Comparison of ENCODE assay signal across 1 cellular context in genomic region chr4:183504064-183504929, GRCh38.
TF ChIP-seq lines count a peak whose summit lies in the region.

No MANE protein-coding gene starts in this region.

TF ChIP-seq in K562, 482 proteins besides CTCF, POLR2A, EP300 and RAD21 (continued from another document and continues in another):
- TF ChIP-seq ZNF639 (CRISPR knock-in tag; conservative IDR thresholded peaks at IDR 0.05 in 1 of 2, IDR thresholded peaks at IDR 0.05 in 1 of 2), result peak in 1 of 2 experiments; percentile 83; a peak in 2 of 4 replicates
- TF ChIP-seq, protein P1, sequence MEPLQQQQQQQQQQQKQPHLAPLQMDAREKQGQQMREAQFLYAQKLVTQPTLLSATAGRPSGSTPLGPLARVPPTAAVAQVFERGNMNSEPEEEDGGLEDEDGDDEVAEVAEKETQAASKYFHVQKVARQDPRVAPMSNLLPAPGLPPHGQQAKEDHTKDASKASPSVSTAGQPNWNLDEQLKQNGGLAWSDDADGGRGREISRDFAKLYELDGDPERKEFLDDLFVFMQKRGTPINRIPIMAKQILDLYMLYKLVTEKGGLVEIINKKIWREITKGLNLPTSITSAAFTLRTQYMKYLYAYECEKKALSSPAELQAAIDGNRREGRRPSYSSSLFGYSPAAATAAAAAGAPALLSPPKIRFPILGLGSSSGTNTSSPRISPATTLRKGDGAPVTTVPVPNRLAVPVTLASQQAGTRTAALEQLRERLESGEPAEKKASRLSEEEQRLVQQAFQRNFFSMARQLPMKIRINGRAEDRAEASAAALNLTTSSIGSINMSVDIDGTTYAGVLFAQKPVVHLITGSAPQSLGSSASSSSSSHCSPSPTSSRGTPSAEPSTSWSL (CRISPR knock-in tag; IDR thresholded peaks at IDR 0.05; ENCODE audit: borderline replicate concordance), result no peak
- no peak for TF ChIP-seq FOXA3 (CRISPR knock-in tag; conservative IDR thresholded peaks at IDR 0.05 in 1 of 2, IDR thresholded peaks at IDR 0.05 in 1 of 2)
- TF ChIP-seq ZNF561 (CRISPR knock-in tag; conservative IDR thresholded peaks at IDR 0.05), result no peak
- TF ChIP-seq ZNF140 (CRISPR knock-in tag; IDR thresholded peaks at IDR 0.05), result no peak
- 0 out of 2 replicates have a peak, but pooled peaks have one; percentile 5 for TF ChIP-seq CBFA2T3 (IDR thresholded peaks at IDR 0.05)
- TF ChIP-seq, protein P2, sequence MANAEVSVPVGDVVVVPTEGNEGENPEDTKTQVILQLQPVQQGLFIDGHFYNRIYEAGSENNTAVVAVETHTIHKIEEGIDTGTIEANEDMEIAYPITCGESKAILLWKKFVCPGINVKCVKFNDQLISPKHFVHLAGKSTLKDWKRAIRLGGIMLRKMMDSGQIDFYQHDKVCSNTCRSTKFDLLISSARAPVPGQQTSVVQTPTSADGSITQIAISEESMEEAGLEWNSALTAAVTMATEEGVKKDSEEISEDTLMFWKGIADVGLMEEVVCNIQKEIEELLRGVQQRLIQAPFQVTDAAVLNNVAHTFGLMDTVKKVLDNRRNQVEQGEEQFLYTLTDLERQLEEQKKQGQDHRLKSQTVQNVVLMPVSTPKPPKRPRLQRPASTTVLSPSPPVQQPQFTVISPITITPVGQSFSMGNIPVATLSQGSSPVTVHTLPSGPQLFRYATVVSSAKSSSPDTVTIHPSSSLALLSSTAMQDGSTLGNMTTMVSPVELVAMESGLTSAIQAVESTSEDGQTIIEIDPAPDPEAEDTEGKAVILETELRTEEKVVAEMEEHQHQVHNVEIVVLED (CRISPR knock-in tag; IDR thresholded peaks at IDR 0.05), result peak; percentile 56
- peak; percentile 94 for TF ChIP-seq ZFX (CRISPR knock-in tag; IDR thresholded peaks at IDR 0.05)
- TF ChIP-seq, protein P3, sequence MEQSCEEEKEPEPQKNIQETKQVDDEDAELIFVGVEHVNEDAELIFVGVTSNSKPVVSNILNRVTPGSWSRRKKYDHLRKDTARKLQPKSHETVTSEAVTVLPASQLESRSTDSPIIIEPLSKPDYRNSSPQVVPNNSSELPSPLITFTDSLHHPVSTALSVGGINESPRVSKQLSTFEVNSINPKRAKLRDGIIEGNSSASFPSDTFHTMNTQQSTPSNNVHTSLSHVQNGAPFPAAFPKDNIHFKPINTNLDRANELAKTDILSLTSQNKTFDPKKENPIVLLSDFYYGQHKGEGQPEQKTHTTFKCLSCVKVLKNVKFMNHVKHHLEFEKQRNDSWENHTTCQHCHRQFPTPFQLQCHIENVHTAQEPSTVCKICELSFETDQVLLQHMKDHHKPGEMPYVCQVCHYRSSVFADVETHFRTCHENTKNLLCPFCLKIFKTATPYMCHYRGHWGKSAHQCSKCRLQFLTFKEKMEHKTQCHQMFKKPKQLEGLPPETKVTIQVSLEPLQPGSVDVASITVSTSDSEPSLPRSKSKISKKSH (CRISPR knock-in tag; IDR thresholded peaks at IDR 0.05), result no peak
- no peak; the same call in 1 of the 2 replicates for TF ChIP-seq NCOA1 (IDR thresholded peaks at IDR 0.05; ENCODE audit: low read depth)
- TF ChIP-seq THRAP3 (IDR thresholded peaks at IDR 0.05; ENCODE audit: borderline replicate concordance), result no peak
- no peak for TF ChIP-seq SMAD2 (IDR thresholded peaks at IDR 0.05; ENCODE audit: low read depth, low read length)
- no peak for TF ChIP-seq HNRNPK (IDR thresholded peaks at IDR 0.05; ENCODE audit: low read depth, low read length, poor library complexity, severe bottlenecking)
- TF ChIP-seq ZBTB43 (CRISPR knock-in tag; IDR thresholded peaks at IDR 0.05), result 0 out of 2 replicates have a peak, but pooled peaks have one; percentile 55
- TF ChIP-seq, protein P4, sequence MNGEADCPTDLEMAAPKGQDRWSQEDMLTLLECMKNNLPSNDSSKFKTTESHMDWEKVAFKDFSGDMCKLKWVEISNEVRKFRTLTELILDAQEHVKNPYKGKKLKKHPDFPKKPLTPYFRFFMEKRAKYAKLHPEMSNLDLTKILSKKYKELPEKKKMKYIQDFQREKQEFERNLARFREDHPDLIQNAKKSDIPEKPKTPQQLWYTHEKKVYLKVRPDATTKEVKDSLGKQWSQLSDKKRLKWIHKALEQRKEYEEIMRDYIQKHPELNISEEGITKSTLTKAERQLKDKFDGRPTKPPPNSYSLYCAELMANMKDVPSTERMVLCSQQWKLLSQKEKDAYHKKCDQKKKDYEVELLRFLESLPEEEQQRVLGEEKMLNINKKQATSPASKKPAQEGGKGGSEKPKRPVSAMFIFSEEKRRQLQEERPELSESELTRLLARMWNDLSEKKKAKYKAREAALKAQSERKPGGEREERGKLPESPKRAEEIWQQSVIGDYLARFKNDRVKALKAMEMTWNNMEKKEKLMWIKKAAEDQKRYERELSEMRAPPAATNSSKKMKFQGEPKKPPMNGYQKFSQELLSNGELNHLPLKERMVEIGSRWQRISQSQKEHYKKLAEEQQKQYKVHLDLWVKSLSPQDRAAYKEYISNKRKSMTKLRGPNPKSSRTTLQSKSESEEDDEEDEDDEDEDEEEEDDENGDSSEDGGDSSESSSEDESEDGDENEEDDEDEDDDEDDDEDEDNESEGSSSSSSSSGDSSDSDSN (IDR thresholded peaks at IDR 0.05; ENCODE audit: borderline replicate concordance in 1 of 2, low read depth in 2 of 2, low read length in 2 of 2), result peak; percentile 87 to 97
- TF ChIP-seq FOXP4 (CRISPR knock-in tag; IDR thresholded peaks at IDR 0.05; ENCODE audit: borderline replicate concordance), result peak; percentile 71; the same call in 1 of the 2 replicates
- no peak for TF ChIP-seq ZNF507 (tag; conservative IDR thresholded peaks at IDR 0.05)
- TF ChIP-seq CBX3 (IDR thresholded peaks at IDR 0.05; ENCODE audit: borderline replicate concordance in 1 of 2, low read length in 2 of 2), result peak in 1 of 2 experiments; percentile 28; a peak in 1 of 3 replicates
- TF ChIP-seq TAF9B (IDR thresholded peaks at IDR 0.05; ENCODE audit: partially characterized antibody), result no peak
- TF ChIP-seq, protein P5, sequence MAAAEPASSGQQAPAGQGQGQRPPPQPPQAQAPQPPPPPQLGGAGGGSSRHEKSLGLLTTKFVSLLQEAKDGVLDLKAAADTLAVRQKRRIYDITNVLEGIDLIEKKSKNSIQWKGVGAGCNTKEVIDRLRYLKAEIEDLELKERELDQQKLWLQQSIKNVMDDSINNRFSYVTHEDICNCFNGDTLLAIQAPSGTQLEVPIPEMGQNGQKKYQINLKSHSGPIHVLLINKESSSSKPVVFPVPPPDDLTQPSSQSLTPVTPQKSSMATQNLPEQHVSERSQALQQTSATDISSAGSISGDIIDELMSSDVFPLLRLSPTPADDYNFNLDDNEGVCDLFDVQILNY (CRISPR knock-in tag; IDR thresholded peaks at IDR 0.05), result peak; percentile 89; the same call in 1 of the 2 replicates
- no peak for TF ChIP-seq CC2D1A (IDR thresholded peaks at IDR 0.05)
- TF ChIP-seq, protein P6, sequence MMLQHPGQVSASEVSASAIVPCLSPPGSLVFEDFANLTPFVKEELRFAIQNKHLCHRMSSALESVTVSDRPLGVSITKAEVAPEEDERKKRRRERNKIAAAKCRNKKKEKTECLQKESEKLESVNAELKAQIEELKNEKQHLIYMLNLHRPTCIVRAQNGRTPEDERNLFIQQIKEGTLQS (IDR thresholded peaks at IDR 0.05), result no peak
- TF ChIP-seq, protein P6 (CRISPR knock-in tag; conservative IDR thresholded peaks at IDR 0.05), result no peak
- no peak for TF ChIP-seq ZNF584 (CRISPR knock-in tag; IDR thresholded peaks at IDR 0.05; ENCODE audit: low read depth)
- TF ChIP-seq, protein P7, sequence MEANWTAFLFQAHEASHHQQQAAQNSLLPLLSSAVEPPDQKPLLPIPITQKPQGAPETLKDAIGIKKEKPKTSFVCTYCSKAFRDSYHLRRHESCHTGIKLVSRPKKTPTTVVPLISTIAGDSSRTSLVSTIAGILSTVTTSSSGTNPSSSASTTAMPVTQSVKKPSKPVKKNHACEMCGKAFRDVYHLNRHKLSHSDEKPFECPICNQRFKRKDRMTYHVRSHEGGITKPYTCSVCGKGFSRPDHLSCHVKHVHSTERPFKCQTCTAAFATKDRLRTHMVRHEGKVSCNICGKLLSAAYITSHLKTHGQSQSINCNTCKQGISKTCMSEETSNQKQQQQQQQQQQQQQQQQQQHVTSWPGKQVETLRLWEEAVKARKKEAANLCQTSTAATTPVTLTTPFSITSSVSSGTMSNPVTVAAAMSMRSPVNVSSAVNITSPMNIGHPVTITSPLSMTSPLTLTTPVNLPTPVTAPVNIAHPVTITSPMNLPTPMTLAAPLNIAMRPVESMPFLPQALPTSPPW (CRISPR knock-in tag; IDR thresholded peaks at IDR 0.05), result peak; percentile 99
- peak; percentile 99 for TF ChIP-seq NFATC3 (IDR thresholded peaks at IDR 0.05)
- no peak for TF ChIP-seq MCM2 (IDR thresholded peaks at IDR 0.05; ENCODE audit: low read depth)
- no peak for TF ChIP-seq NFRKB (IDR thresholded peaks at IDR 0.05; ENCODE audit: low read depth)
- TF ChIP-seq CEBPG (CRISPR knock-in tag; IDR thresholded peaks at IDR 0.05), result 0 out of 2 replicates have a peak, but pooled peaks have one; percentile 9
- no peak for TF ChIP-seq CEBPG (tag; conservative IDR thresholded peaks at IDR 0.05 in 1 of 2, IDR thresholded peaks at IDR 0.05 in 1 of 2)
- TF ChIP-seq ZKSCAN1 (IDR thresholded peaks at IDR 0.05; ENCODE audit: low read depth, low read length), result peak; percentile 29; the same call in 1 of the 2 replicates
- TF ChIP-seq HOXB6 (CRISPR knock-in tag; IDR thresholded peaks at IDR 0.05; ENCODE audit: borderline replicate concordance), result no peak
- TF ChIP-seq ZNF24 (IDR thresholded peaks at IDR 0.05), result no peak
- TF ChIP-seq RBM15 (IDR thresholded peaks at IDR 0.05; ENCODE audit: insufficient read depth, low read length), result no peak
- TF ChIP-seq ZBED1 (IDR thresholded peaks at IDR 0.05), result no peak
- TF ChIP-seq MXI1 (IDR thresholded peaks at IDR 0.05; ENCODE audit: low read depth, low read length), result no peak
- TF ChIP-seq ZNF780A (CRISPR knock-in tag; IDR thresholded peaks at IDR 0.05), result no peak
- TF ChIP-seq TARDBP (IDR thresholded peaks at IDR 0.05), result no peak
- TF ChIP-seq ZNF77 (CRISPR knock-in tag; IDR thresholded peaks at IDR 0.05), result no peak
- no peak for TF ChIP-seq JUND (IDR thresholded peaks at IDR 0.05; ENCODE audit: borderline replicate concordance, low read depth, low read length)
- TF ChIP-seq JUND (tag; IDR thresholded peaks at IDR 0.05; ENCODE audit: borderline replicate concordance, low read depth, low read length), result no peak; the same call in 2 of the 3 replicates
- TF ChIP-seq MEIS2 (IDR thresholded peaks at IDR 0.05; ENCODE audit: partially characterized antibody), result peak; percentile 76
- no peak for TF ChIP-seq ESRRB (CRISPR knock-in tag; IDR thresholded peaks at IDR 0.05; ENCODE audit: borderline replicate concordance)
- TF ChIP-seq ZNF707 (CRISPR knock-in tag; conservative IDR thresholded peaks at IDR 0.05), result no peak
- TF ChIP-seq PRPF4 (IDR thresholded peaks at IDR 0.05; ENCODE audit: insufficient read depth, low read depth, low read length, poor library complexity, severe bottlenecking), result peak; percentile 39
- TF ChIP-seq TBP (optimal IDR thresholded peaks at IDR 0.05; ENCODE audit: low read depth, low read length), result peak; percentile 86
- no peak for TF ChIP-seq ZSCAN29 (IDR thresholded peaks at IDR 0.05)
- TF ChIP-seq ZZZ3 (IDR thresholded peaks at IDR 0.05), result no peak
- TF ChIP-seq NR3C1 (CRISPR knock-in tag; IDR thresholded peaks at IDR 0.05), result peak; percentile 49; the same call in 1 of the 2 replicates
- TF ChIP-seq EP400 (IDR thresholded peaks at IDR 0.05), result peak; percentile 73; the same call in 1 of the 2 replicates
- no peak for TF ChIP-seq THAP7 (CRISPR knock-in tag; IDR thresholded peaks at IDR 0.05)
- 0 out of 2 replicates have a peak, but pooled peaks have one; percentile 68 for TF ChIP-seq RBM34 (IDR thresholded peaks at IDR 0.05; ENCODE audit: borderline replicate concordance, insufficient read depth, low read length)
